Comparison of ENCODE assay signal across 9 cellular contexts in the genomic region with DNA sequence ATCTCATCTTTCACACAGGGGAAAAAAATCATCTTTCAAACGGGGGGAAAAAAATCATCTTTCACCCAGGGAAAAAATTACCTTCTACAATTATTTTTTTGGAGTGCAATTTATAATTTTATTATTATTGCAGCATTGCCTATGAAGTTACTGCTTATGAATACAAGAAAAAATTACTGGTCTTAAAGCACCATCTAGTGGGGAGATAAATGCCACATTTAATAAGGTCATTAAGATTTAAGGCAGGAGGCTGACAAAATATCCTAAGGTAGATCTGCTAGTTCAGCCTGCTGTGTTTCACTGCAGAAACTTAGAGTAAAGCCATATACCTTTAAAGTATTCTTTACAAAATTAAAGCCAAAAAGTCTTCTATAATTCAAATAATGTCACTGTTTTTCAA. TPM values are rescaled to one million over a fixed set of nuclear protein-coding genes. Genes with fewer than 3 reads are reported as not detected.
DNase-seq lines count a peak whose midpoint lies in the region; ATAC-seq and TF ChIP-seq lines count a peak whose summit lies in the region.
"Had no signal": no experiment of that assay in that cellular context is flagged by ENCODE, and none has a peak within 500 bp of the region (broad histone marks: within the 10 kb centered on the region; RNA-seq: fewer than 3 reads in every experiment).

No MANE protein-coding gene starts in this region.

- no TSS peak for BruUV-seq in Caco-2 (replicated peaks; lab: Mats Ljungman, UMichigan)

- DNase-seq in AG08396 (ENCODE audit: low spot score) (peak; percentile 35), kidney glomerular epithelial cell (lab: John Stamatoyannopoulos, UW) (peak; percentile 62), Caco-2 (no peak), iPS-NIHi11 (ENCODE audit: low spot score) (no peak)
- DNase-seq: activated naive CD8-positive, alpha-beta T cell treated with anti-CD3 and anti-CD28 coated beads, Interleukin-2, amount 10 ng/mL, durations not matched to agents 7 days and 5 days had no signal

- no peak for ATAC-seq in activated T-helper 17 cell treated with anti-CD3 and anti-CD28 coated beads, Interleukin-2, amount 50 U/mL, for 72 hours (replicated peaks)
- ATAC-seq in GM19397 (IDR thresholded peaks at IDR 0.05; ENCODE audit: unreplicated experiment) = no peak
- no peak for ATAC-seq in GM21723 (IDR thresholded peaks at IDR 0.05; ENCODE audit: unreplicated experiment)

- H3K27me3 ChIP-seq in Caco-2 (replicated peaks; ENCODE audit: control insufficient read depth, insufficient read depth, low read length) = no peaks in the 10 kb centered on the region

- H3K4me3 Mint-ChIP-seq in activated T-helper 17 cell treated with anti-CD3 and anti-CD28 coated beads, Interleukin-2, amount 50 U/mL, for 72 hours = no peak overlapping the region
- no peak overlapping the region for H3K4me3 Mint-ChIP-seq in Caco-2 (ENCODE audit: unreplicated experiment)
- H3K4me3 Mint-ChIP-seq: activated naive CD8-positive, alpha-beta T cell treated with anti-CD3 and anti-CD28 coated beads, Interleukin-2, amount 10 ng/mL, durations not matched to agents 7 days and 5 days had no signal

- H3K9me3 Mint-ChIP-seq in activated T-helper 17 cell treated with anti-CD3 and anti-CD28 coated beads, Interleukin-2, amount 50 U/mL, for 72 hours = no peaks in the 10 kb centered on the region
- H3K9me3 Mint-ChIP-seq in Caco-2 (ENCODE audit: unreplicated experiment) = no peaks in the 10 kb centered on the region
- H3K9me3 Mint-ChIP-seq: activated naive CD8-positive, alpha-beta T cell treated with anti-CD3 and anti-CD28 coated beads, Interleukin-2, amount 10 ng/mL, durations not matched to agents 7 days and 5 days had no signal

- H3K4me1 Mint-ChIP-seq in activated T-helper 17 cell treated with anti-CD3 and anti-CD28 coated beads, Interleukin-2, amount 50 U/mL, for 72 hours = no peaks in the 10 kb centered on the region
- H3K4me1 Mint-ChIP-seq in Caco-2 (ENCODE audit: low read depth, unreplicated experiment) = no peaks in the 10 kb centered on the region
- H3K4me1 Mint-ChIP-seq: activated naive CD8-positive, alpha-beta T cell treated with anti-CD3 and anti-CD28 coated beads, Interleukin-2, amount 10 ng/mL, durations not matched to agents 7 days and 5 days had no signal

- H3K4me3 ChIP-seq in HEK293 (ENCODE audit: low read depth, low read length) (no peak overlapping the region), Caco-2 (ENCODE audit: low read depth, low read length) (no peak overlapping the region)

- H3K9me3 ChIP-seq in HEK293 (ENCODE audit: control insufficient read depth, insufficient read depth, low read depth, low read length) (no peaks in the 10 kb centered on the region), Caco-2 (no peaks in the 10 kb centered on the region)

- H3K27me3 Mint-ChIP-seq in activated T-helper 17 cell treated with anti-CD3 and anti-CD28 coated beads, Interleukin-2, amount 50 U/mL, for 72 hours = no peaks in the 10 kb centered on the region
- H3K27me3 Mint-ChIP-seq in Caco-2 (ENCODE audit: insufficient read depth, unreplicated experiment) = no peaks in the 10 kb centered on the region
- H3K27me3 Mint-ChIP-seq: activated naive CD8-positive, alpha-beta T cell treated with anti-CD3 and anti-CD28 coated beads, Interleukin-2, amount 10 ng/mL, durations not matched to agents 7 days and 5 days had no signal

- H3K36me3 ChIP-seq in HEK293 (ENCODE audit: control insufficient read depth in 2 of 2, insufficient read depth in 1 of 2, low read length in 2 of 2) (peaks cover 34 to 72% of the 10 kb centered on the region in 2 experiments), Caco-2 (ENCODE audit: control insufficient read depth, insufficient read depth, low read length) (no peaks in the 10 kb centered on the region)

- TF ChIP-seq CTCF in HEK293 (tag by site-specific recombination; IDR thresholded peaks at IDR 0.05) (no peak), Caco-2 (IDR thresholded peaks at IDR 0.05; ENCODE audit: insufficient read depth in 1 of 2, low read depth in 1 of 2, low read length in 1 of 2, severe bottlenecking in 1 of 2, unreplicated experiment in 1 of 2) (peak in 1 of 2 experiments; percentile 22)

- POLR2A ChIA-PET in HEK293 (lab: Yijun Ruan, JAX) = no interaction called here
- POLR2A ChIA-PET in Caco-2 (lab: Charles Lee) = no interaction called here

- intact Hi-C loops in Caco-2 (cut with micrococcal nuclease; ENCODE audit: unreplicated experiment) = loop anchor here (1.0 kb wide), 1 partner anchor 53 kb away; no protein-coding TSS in a partner anchor

- CTCF ChIA-PET in HEK293 (lab: Yijun Ruan, JAX) = interaction anchor here (1.3 to 4.9 kb wide), 2 partner anchors 52 to 56 kb away, joined by 6 to 48 read pairs; no protein-coding TSS in a partner anchor
- CTCF ChIA-PET in Caco-2 (lab: Charles Lee) = no interaction called here

- H3K4me1 ChIP-seq in HEK293 (ENCODE audit: control insufficient read depth, insufficient read depth, low read length) (no peaks in the 10 kb centered on the region), Caco-2 (no peaks in the 10 kb centered on the region)

- H3K27ac Mint-ChIP-seq in activated T-helper 17 cell treated with anti-CD3 and anti-CD28 coated beads, Interleukin-2, amount 50 U/mL, for 72 hours = peak overlapping the region; percentile 41
- no peak overlapping the region for H3K27ac Mint-ChIP-seq in Caco-2 (ENCODE audit: unreplicated experiment)
- H3K27ac Mint-ChIP-seq: activated naive CD8-positive, alpha-beta T cell treated with anti-CD3 and anti-CD28 coated beads, Interleukin-2, amount 10 ng/mL, durations not matched to agents 7 days and 5 days had no signal

- peaks cover 17% of the 10 kb centered on the region for H3K36me3 Mint-ChIP-seq in activated T-helper 17 cell treated with anti-CD3 and anti-CD28 coated beads, Interleukin-2, amount 50 U/mL, for 72 hours (ENCODE audit: low read depth)
- H3K36me3 Mint-ChIP-seq in Caco-2 (ENCODE audit: insufficient read depth, unreplicated experiment) = peaks cover 51% of the 10 kb centered on the region

- H3K27ac ChIP-seq in HEK293 (ENCODE audit: extremely low read depth, low read depth, low read length) = no peak overlapping the region

TF ChIP-seq in HEK293, 187 proteins besides CTCF, POLR2A, EP300 and RAD21:
- TF ChIP-seq ZNF600 (tag by site-specific recombination; IDR thresholded peaks at IDR 0.05) = no peak
- TF ChIP-seq ZNF654 (tag by site-specific recombination; IDR thresholded peaks at IDR 0.05; ENCODE audit: low read depth) = peak; percentile 21; the same call in 1 of the 2 replicates

RNA-seq across cellular contexts. Expression of a gene that starts 13.7 kb away (rescaled TPM):
- total RNA-seq in activated T-helper 17 cell treated with anti-CD3 and anti-CD28 coated beads, Interleukin-2, amount 50 U/mL, for 72 hours = 10 to 100 TPM; 28.3 to 55.5 TPM
- total RNA-seq in Caco-2 (2022) = 21.8 and 23.3 TPM in 2 replicates

Comparison
In these comparisons a context has a peak if more than half of its experiments do, and no peak if none do; other contexts are left out.
1. DNase-seq: peak in AG08396 (single experiment) and kidney glomerular epithelial cell (single experiment); none in Caco-2 (0 of 2) and iPS-NIHi11 (single experiment).